ENCODE assay signal across 24 cellular contexts in the genomic region with DNA sequence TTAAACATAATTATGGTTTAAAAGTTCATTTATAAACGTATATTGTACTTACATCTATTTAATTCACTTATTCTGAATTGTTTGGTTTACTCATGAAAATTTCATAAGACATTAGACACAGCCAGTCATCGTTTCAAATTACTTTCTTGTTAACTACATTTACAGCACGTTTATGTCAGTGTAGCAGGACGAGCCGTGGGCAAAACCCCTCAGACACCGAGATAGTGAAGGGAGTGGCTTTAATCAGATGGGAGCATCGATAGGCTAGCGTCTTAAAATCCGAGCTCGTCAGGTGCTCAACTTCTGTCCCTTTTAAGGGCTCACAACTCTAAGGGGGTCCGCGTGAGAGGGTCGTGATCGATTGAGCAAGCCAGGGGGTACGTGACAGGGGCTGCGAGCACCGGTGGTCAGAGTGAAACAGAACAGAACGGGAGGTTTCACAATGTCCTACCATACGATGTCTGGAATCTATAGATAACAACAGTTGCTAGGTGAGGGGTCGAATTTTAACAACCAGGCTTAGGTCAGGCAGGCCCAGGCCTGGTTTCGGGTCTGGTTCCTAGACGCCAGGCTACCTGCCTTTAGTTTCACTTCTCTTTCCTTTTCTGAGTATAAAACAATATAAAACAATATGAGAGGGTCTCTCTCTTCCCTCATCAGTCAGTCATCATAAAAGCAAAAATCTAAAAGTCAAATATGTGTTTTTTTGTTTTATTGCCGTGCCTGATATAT. TPM values are rescaled to one million over a fixed set of nuclear protein-coding genes. Genes with fewer than 3 reads are reported as not detected.
"Had no signal": no experiment of that assay in that cellular context is flagged by ENCODE, and none has a peak within 500 bp of the region (broad histone marks: within the 10 kb centered on the region; RNA-seq: fewer than 3 reads in every experiment).

No MANE protein-coding gene starts in this region.

RNA-seq across cellular contexts. Expression of a gene that starts 7.5 kb away (rescaled TPM):
- total RNA-seq: activated CD4-positive, alpha-beta memory T cell treated with anti-CD3 and anti-CD28 coated beads for 36 hours; activated CD4-positive, alpha-beta T cell treated with anti-CD3 and anti-CD28 coated beads for 36 hours; activated CD4-positive, alpha-beta T cell treated with anti-CD3 and anti-CD28 coated beads, Interleukin-2, amount 10 ng/mL, durations not matched to agents 24 days and 14 days; activated CD8-positive, alpha-beta memory T cell treated with anti-CD3 and anti-CD28 coated beads for 36 hours; activated CD8-positive, alpha-beta memory T cell treated with anti-CD3 and anti-CD28 coated beads, Interleukin-2, amount 10 ng/mL, durations not matched to agents 7 days and 5 days; activated CD8-positive, alpha-beta T cell treated with anti-CD3 and anti-CD28 coated beads, Interleukin-2, amount 10 ng/mL, durations not matched to agents 7 days and 5 days; activated naive CD4-positive, alpha-beta T cell treated with anti-CD3 and anti-CD28 coated beads for 36 hours; activated naive CD8-positive, alpha-beta T cell treated with anti-CD3 and anti-CD28 coated beads for 36 hours; activated T-helper 1 cell treated with anti-CD3 and anti-CD28 coated beads, Interleukin-12 subunit alpha, Interleukin-12 subunit beta, Interleukin-2, Interleukin-4 antibody, amounts not matched to agents 30 ng/mL and 10 ng/mL and 1 ng/mL, durations not matched to agents 14 hours and 24 hours and 36 hours; activated T-helper 2 cell treated with anti-CD3 and anti-CD28 coated beads, Interferon-gamma antibody, Interleukin-2, Interleukin-4, amounts not matched to agents 10 μg/mL and 5 μg/mL and 100 μg/mL, durations not matched to agents 14 hours and 24 hours and 36 hours; adrenal gland; aorta; body of pancreas; chondrocyte; dermis blood vessel endothelial cell; endothelial cell of umbilical vein; esophagus squamous epithelium; fibroblast of lung; fibroblast of villous mesenchyme; gastroesophageal sphincter; glomerular endothelial cell; heart right ventricle; T-helper 17 cell had no signal
- polyA plus RNA-seq: adrenal gland, aorta, endothelial cell of umbilical vein, esophagus, fibroblast of lung, heart right ventricle had no signal

RNA-seq across cellular contexts. Expression of a gene that starts 9.3 kb away (rescaled TPM):
- total RNA-seq: activated CD4-positive, alpha-beta memory T cell treated with anti-CD3 and anti-CD28 coated beads for 36 hours; activated CD4-positive, alpha-beta T cell treated with anti-CD3 and anti-CD28 coated beads, Interleukin-2, amount 10 ng/mL, durations not matched to agents 24 days and 14 days; activated CD8-positive, alpha-beta memory T cell treated with anti-CD3 and anti-CD28 coated beads for 36 hours; activated CD8-positive, alpha-beta memory T cell treated with anti-CD3 and anti-CD28 coated beads, Interleukin-2, amount 10 ng/mL, durations not matched to agents 7 days and 5 days; activated CD8-positive, alpha-beta T cell treated with anti-CD3 and anti-CD28 coated beads, Interleukin-2, amount 10 ng/mL, durations not matched to agents 7 days and 5 days; activated naive CD4-positive, alpha-beta T cell treated with anti-CD3 and anti-CD28 coated beads for 36 hours; activated naive CD8-positive, alpha-beta T cell treated with anti-CD3 and anti-CD28 coated beads for 36 hours; activated T-helper 1 cell treated with anti-CD3 and anti-CD28 coated beads, Interleukin-12 subunit alpha, Interleukin-12 subunit beta, Interleukin-2, Interleukin-4 antibody, amounts not matched to agents 30 ng/mL and 10 ng/mL and 1 ng/mL, durations not matched to agents 14 hours and 24 hours and 36 hours; body of pancreas; chondrocyte; dermis blood vessel endothelial cell; endothelial cell of umbilical vein; esophagus squamous epithelium; fibroblast of lung; fibroblast of villous mesenchyme; glomerular endothelial cell; heart right ventricle; T-helper 17 cell had no signal
- polyA plus RNA-seq: adrenal gland, aorta, endothelial cell of umbilical vein, esophagus, fibroblast of lung, heart right ventricle had no signal

RNA-seq across cellular contexts. Expression of a gene that starts 28.5 kb away (rescaled TPM):
- total RNA-seq: activated CD4-positive, alpha-beta memory T cell treated with anti-CD3 and anti-CD28 coated beads for 36 hours; activated CD4-positive, alpha-beta T cell treated with anti-CD3 and anti-CD28 coated beads for 36 hours; activated CD4-positive, alpha-beta T cell treated with anti-CD3 and anti-CD28 coated beads, Interleukin-2, amount 10 ng/mL, durations not matched to agents 24 days and 14 days; activated CD8-positive, alpha-beta memory T cell treated with anti-CD3 and anti-CD28 coated beads for 36 hours; activated CD8-positive, alpha-beta memory T cell treated with anti-CD3 and anti-CD28 coated beads, Interleukin-2, amount 10 ng/mL, durations not matched to agents 7 days and 5 days; activated CD8-positive, alpha-beta T cell treated with anti-CD3 and anti-CD28 coated beads, Interleukin-2, amount 10 ng/mL, durations not matched to agents 7 days and 5 days; activated naive CD4-positive, alpha-beta T cell treated with anti-CD3 and anti-CD28 coated beads for 36 hours; activated naive CD8-positive, alpha-beta T cell treated with anti-CD3 and anti-CD28 coated beads for 36 hours; activated T-helper 1 cell treated with anti-CD3 and anti-CD28 coated beads, Interleukin-12 subunit alpha, Interleukin-12 subunit beta, Interleukin-2, Interleukin-4 antibody, amounts not matched to agents 30 ng/mL and 10 ng/mL and 1 ng/mL, durations not matched to agents 14 hours and 24 hours and 36 hours; activated T-helper 2 cell treated with anti-CD3 and anti-CD28 coated beads, Interferon-gamma antibody, Interleukin-2, Interleukin-4, amounts not matched to agents 10 μg/mL and 5 μg/mL and 100 μg/mL, durations not matched to agents 14 hours and 24 hours and 36 hours; adrenal gland; aorta; body of pancreas; chondrocyte; dermis blood vessel endothelial cell; endothelial cell of umbilical vein; esophagus squamous epithelium; fibroblast of lung; fibroblast of villous mesenchyme; gastroesophageal sphincter; glomerular endothelial cell; heart right ventricle; T-helper 17 cell had no signal
- polyA plus RNA-seq: adrenal gland, aorta, endothelial cell of umbilical vein, esophagus, fibroblast of lung, heart right ventricle had no signal

RNA-seq across cellular contexts. Expression of a gene that starts 51.0 kb away (rescaled TPM):
- total RNA-seq: activated CD4-positive, alpha-beta memory T cell treated with anti-CD3 and anti-CD28 coated beads for 36 hours; activated CD4-positive, alpha-beta T cell treated with anti-CD3 and anti-CD28 coated beads for 36 hours; activated CD4-positive, alpha-beta T cell treated with anti-CD3 and anti-CD28 coated beads, Interleukin-2, amount 10 ng/mL, durations not matched to agents 24 days and 14 days; activated CD8-positive, alpha-beta memory T cell treated with anti-CD3 and anti-CD28 coated beads for 36 hours; activated CD8-positive, alpha-beta memory T cell treated with anti-CD3 and anti-CD28 coated beads, Interleukin-2, amount 10 ng/mL, durations not matched to agents 7 days and 5 days; activated CD8-positive, alpha-beta T cell treated with anti-CD3 and anti-CD28 coated beads, Interleukin-2, amount 10 ng/mL, durations not matched to agents 7 days and 5 days; activated naive CD4-positive, alpha-beta T cell treated with anti-CD3 and anti-CD28 coated beads for 36 hours; activated naive CD8-positive, alpha-beta T cell treated with anti-CD3 and anti-CD28 coated beads for 36 hours; activated T-helper 1 cell treated with anti-CD3 and anti-CD28 coated beads, Interleukin-12 subunit alpha, Interleukin-12 subunit beta, Interleukin-2, Interleukin-4 antibody, amounts not matched to agents 30 ng/mL and 10 ng/mL and 1 ng/mL, durations not matched to agents 14 hours and 24 hours and 36 hours; activated T-helper 2 cell treated with anti-CD3 and anti-CD28 coated beads, Interferon-gamma antibody, Interleukin-2, Interleukin-4, amounts not matched to agents 10 μg/mL and 5 μg/mL and 100 μg/mL, durations not matched to agents 14 hours and 24 hours and 36 hours; adrenal gland; aorta; body of pancreas; chondrocyte; dermis blood vessel endothelial cell; endothelial cell of umbilical vein; esophagus squamous epithelium; fibroblast of lung; fibroblast of villous mesenchyme; gastroesophageal sphincter; glomerular endothelial cell; heart right ventricle; T-helper 17 cell had no signal
- polyA plus RNA-seq: adrenal gland, aorta, endothelial cell of umbilical vein, esophagus, fibroblast of lung, heart right ventricle had no signal
